In the genomic region with DNA sequence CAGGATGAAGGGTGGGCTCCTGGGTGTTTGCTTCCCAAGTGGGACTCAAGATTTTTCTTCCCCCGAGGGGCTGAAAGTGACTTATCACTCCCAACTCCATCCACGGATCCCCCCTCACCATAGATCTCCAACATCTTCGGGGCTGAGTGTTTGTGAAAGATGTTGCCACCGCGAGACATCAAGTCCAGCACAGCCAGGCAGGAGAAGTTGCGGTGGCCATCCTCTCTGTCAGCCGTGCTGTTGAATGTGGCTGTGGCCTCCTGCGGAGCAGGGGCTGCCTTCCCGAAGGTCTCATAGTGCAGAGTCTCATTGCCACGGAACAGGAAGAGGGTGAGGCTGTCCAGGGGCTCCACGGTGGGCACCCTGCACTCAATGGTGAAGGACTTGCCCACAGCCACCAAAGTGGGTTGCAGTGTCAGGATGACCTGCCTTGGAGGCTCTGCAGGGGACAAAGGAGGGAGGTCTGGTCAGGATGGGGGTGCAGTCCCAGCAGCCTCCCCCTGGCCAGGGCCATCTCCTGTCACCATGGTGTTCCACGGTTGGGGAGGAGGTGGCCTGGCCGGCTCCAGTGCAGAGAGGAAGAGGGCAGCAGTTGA, we compare ENCODE assay signal across 19 cellular contexts. TPM values are rescaled to one million over a fixed set of nuclear protein-coding genes. Genes with fewer than 3 reads are reported as not detected.
DNase-seq lines count a peak whose midpoint lies in the region; ATAC-seq lines count a peak whose summit lies in the region.
"Had no signal": no experiment of that assay in that cellular context is flagged by ENCODE, and none has a peak within 500 bp of the region (broad histone marks: within the 10 kb centered on the region; RNA-seq: fewer than 3 reads in every experiment).

No MANE protein-coding gene starts in this region.

- H3K9ac ChIP-seq in BLaER1 treated with 17β-estradiol and CSF1 and Interleukin-3, amounts not matched to agents 10 nM and 100 nM = peak overlapping the region in 2 of 11 experiments; percentile 24 to 72; a peak in 1 of 22 replicates

- intact Hi-C loops in activated CD4-positive, alpha-beta memory T cell treated with anti-CD3 and anti-CD28 coated beads for 36 hours (cut with micrococcal nuclease) = no loop called here

- peak; percentile 2 for DNase-seq in AG08396 (ENCODE audit: low spot score)
- DNase-seq in activated CD4-positive, alpha-beta memory T cell treated with anti-CD3 and anti-CD28 coated beads for 36 hours = peak; percentile 5
- peak; percentile 84 for DNase-seq in mesenteric fat pad (ENCODE audit: low spot score)
- DNase-seq in HuH-7 (ENCODE audit: low spot score) = no peak
- no peak for DNase-seq in HCEC 1CT
- DNase-seq: activated CD4-positive, CD25-positive, alpha-beta regulatory T cell; caudate nucleus; hypothalamus; Karpas-422; left cardiac atrium; SJCRH30; stimulated activated CD4-positive, alpha-beta T cell treated with anti-CD3 and anti-CD28 coated beads, Interleukin-4, amount 100 ng/mL, for 4 hours; stimulated activated CD8-positive, alpha-beta memory T cell treated with anti-CD3 and anti-CD28 coated beads, Interleukin-4, amount 100 ng/mL, for 48 hours had no signal

- H3K27me3 Mint-ChIP-seq in activated CD4-positive, alpha-beta memory T cell treated with anti-CD3 and anti-CD28 coated beads for 36 hours = peaks cover 3% of the 10 kb centered on the region

- H3K4me3 Mint-ChIP-seq in activated CD4-positive, alpha-beta memory T cell treated with anti-CD3 and anti-CD28 coated beads for 36 hours = no peak overlapping the region
- H3K4me3 Mint-ChIP-seq: T-helper 2 cell treated with Interferon-gamma antibody and Interleukin-4, amounts not matched to agents 5 μg/mL and 100 μg/mL, for 36 hours had no signal

- no peak for ATAC-seq in GM21447 (IDR thresholded peaks at IDR 0.05; ENCODE audit: unreplicated experiment)
- ATAC-seq: left cardiac atrium had no signal

- H3K9me3 ChIP-seq in BLaER1 treated with 17β-estradiol and CSF1 and Interleukin-3, amounts not matched to agents 10 nM and 100 nM (replicated peaks in 1 of 11) = no peaks in the 10 kb centered on the region
- H3K9me3 ChIP-seq: SJCRH30, testis had no signal

- peak overlapping the region in 8 of 11 experiments; percentile 7 to 94 (median 90); a peak in 9 of 22 replicates for H3K4me2 ChIP-seq in BLaER1 treated with 17β-estradiol and CSF1 and Interleukin-3, amounts not matched to agents 10 nM and 100 nM

- peaks cover 6% of the 10 kb centered on the region for H3K36me3 Mint-ChIP-seq in activated CD4-positive, alpha-beta memory T cell treated with anti-CD3 and anti-CD28 coated beads for 36 hours

- peak overlapping the region; percentile 23 for H3K27ac Mint-ChIP-seq in activated CD4-positive, alpha-beta memory T cell treated with anti-CD3 and anti-CD28 coated beads for 36 hours
- H3K27ac Mint-ChIP-seq: T-helper 2 cell treated with Interferon-gamma antibody and Interleukin-4, amounts not matched to agents 5 μg/mL and 100 μg/mL, for 36 hours had no signal

- CTCF ChIA-PET in activated CD4-positive, alpha-beta memory T cell treated with anti-CD3 and anti-CD28 coated beads for 36 hours (lab: Charles Lee) = interaction anchor here (1.0 kb wide), 1 partner anchor 91 kb away, joined by 4 read pairs; no protein-coding TSS in a partner anchor

- H3K4me1 ChIP-seq in BLaER1 treated with 17β-estradiol and CSF1 and Interleukin-3, amounts not matched to agents 10 nM and 100 nM = peaks cover 80 to 100% (median 99%) of the 10 kb centered on the region in 10 experiments

- H3K36me3 ChIP-seq in BLaER1 treated with 17β-estradiol and CSF1 and Interleukin-3, amounts not matched to agents 10 nM and 100 nM = peaks cover 0 to 57% (median 34%) of the 10 kb centered on the region in 11 experiments; a peak in 20 of 22 replicates
- H3K36me3 ChIP-seq: SJCRH30 had no signal

- POLR2A ChIA-PET in activated CD4-positive, alpha-beta memory T cell treated with anti-CD3 and anti-CD28 coated beads for 36 hours (lab: Charles Lee) = no interaction called here

- peaks cover 0 to 42% (median 8%) of the 10 kb centered on the region in 11 experiments; a peak in 8 of 22 replicates for H4K20me1 ChIP-seq in BLaER1 treated with 17β-estradiol and CSF1 and Interleukin-3, amounts not matched to agents 10 nM and 100 nM

- H3K4me1 Mint-ChIP-seq in activated CD4-positive, alpha-beta memory T cell treated with anti-CD3 and anti-CD28 coated beads for 36 hours (ENCODE audit: low read depth) = peaks cover 33% of the 10 kb centered on the region

- H3K27ac ChIP-seq in BLaER1 treated with 17β-estradiol and CSF1 and Interleukin-3, amounts not matched to agents 10 nM and 100 nM = peak overlapping the region in 6 of 11 experiments; percentile 13 to 87 (median 82); a peak in 11 of 22 replicates
- H3K27ac ChIP-seq: SJCRH30, testis had no signal

- H3K9me3 Mint-ChIP-seq in activated CD4-positive, alpha-beta memory T cell treated with anti-CD3 and anti-CD28 coated beads for 36 hours = no peaks in the 10 kb centered on the region
- H3K9me3 Mint-ChIP-seq: T-helper 2 cell treated with Interferon-gamma antibody and Interleukin-4, amounts not matched to agents 5 μg/mL and 100 μg/mL, for 36 hours had no signal

- no peaks in the 10 kb centered on the region for H3K27me3 ChIP-seq in BLaER1 treated with 17β-estradiol and CSF1 and Interleukin-3, amounts not matched to agents 10 nM and 100 nM
- H3K27me3 ChIP-seq: SJCRH30, testis had no signal

- no peak overlapping the region for H3K4me3 ChIP-seq in BLaER1 treated with 17β-estradiol and CSF1 and Interleukin-3, amounts not matched to agents 10 nM and 100 nM
- H3K4me3 ChIP-seq: SJCRH30, testis had no signal

RNA-seq across cellular contexts. Expression of a gene that starts 5.5 kb away (rescaled TPM):
- total RNA-seq in activated CD4-positive, alpha-beta memory T cell treated with anti-CD3 and anti-CD28 coated beads for 36 hours = 1 to 10 TPM; 2.0 to 3.4 TPM
- total RNA-seq in mesenteric fat pad = 0.90 TPM
- total RNA-seq: osteocyte, skeletal muscle tissue had no signal

RNA-seq across cellular contexts. Expression of a gene that starts 16.8 kb away (rescaled TPM):
- total RNA-seq in activated CD4-positive, alpha-beta memory T cell treated with anti-CD3 and anti-CD28 coated beads for 36 hours = 10 to 100 TPM; 65.0 to 66.7 TPM
- 75.2 TPM for total RNA-seq in mesenteric fat pad
- total RNA-seq: osteocyte had no signal

RNA-seq across cellular contexts. Expression of a gene that starts 30.9 kb away (rescaled TPM):
- total RNA-seq in activated CD4-positive, alpha-beta memory T cell treated with anti-CD3 and anti-CD28 coated beads for 36 hours = under 1 TPM; 0.33 to 0.75 TPM
- total RNA-seq in mesenteric fat pad = 27.1 TPM
- total RNA-seq: osteocyte had no signal

Comparison
In these comparisons a context has a peak if more than half of its experiments do, and no peak if none do; other contexts are left out.
1. DNase-seq: peak in AG08396 (single experiment), activated CD4-positive, alpha-beta memory T cell treated with anti-CD3 and anti-CD28 coated beads for 36 hours (single experiment) and mesenteric fat pad (single experiment); none in HuH-7 (single experiment) and HCEC 1CT (single experiment).
2. RNA of a gene that starts 30.9 kb away (total RNA-seq): 27.1 TPM in mesenteric fat pad (single experiment); 0.33 to 0.75 TPM in activated CD4-positive, alpha-beta memory T cell treated with anti-CD3 and anti-CD28 coated beads for 36 hours; every median in the first group is over 10 times any median in the second.